Comparison of ENCODE assay signal across 23 cellular contexts in genomic region chr10:125611216-125611615, GRCh38.
"Had no signal": no experiment of that assay in that cellular context is flagged by ENCODE, and none has a peak within 500 bp of the region (broad histone marks: within the 10 kb centered on the region; RNA-seq: fewer than 3 reads in every experiment).

No MANE protein-coding gene starts in this region.

- ATAC-seq: effector memory CD8-positive, alpha-beta T cell; esophagus mucosa; foreskin keratinocyte; gastrocnemius medialis; gastroesophageal sphincter; heart left ventricle; heart right ventricle had no signal

- DNase-seq: colonic mucosa; cortex of kidney; dermis blood vessel endothelial cell; dorsolateral prefrontal cortex; effector CD4-positive, alpha-beta T cell; effector CD8-positive, alpha-beta T cell; effector memory CD4-positive, alpha-beta T cell; effector memory CD8-positive, alpha-beta T cell; endodermal cell; erythroblast; esophagus squamous epithelium; foreskin fibroblast; foreskin keratinocyte; foreskin melanocyte; gastrocnemius medialis; glutamatergic neuron; head of caudate nucleus; heart left ventricle; heart right ventricle had no signal

- H3K4me1 ChIP-seq: colonic mucosa, esophagus squamous epithelium, foreskin keratinocyte, gastrocnemius medialis, heart left ventricle, heart right ventricle had no signal

- H3K36me3 ChIP-seq: colonic mucosa, esophagus squamous epithelium, gastrocnemius medialis, gastroesophageal sphincter, heart left ventricle, heart right ventricle had no signal

- H3K27me3 ChIP-seq: colonic mucosa, dorsolateral prefrontal cortex, esophagus squamous epithelium, gastrocnemius medialis, gastroesophageal sphincter, heart left ventricle, heart right ventricle had no signal

- H3K27ac ChIP-seq: colonic mucosa, coronary artery, dorsolateral prefrontal cortex, epithelial cell of prostate, esophagus squamous epithelium, foreskin keratinocyte, gastrocnemius medialis, gastroesophageal sphincter, heart left ventricle, heart right ventricle had no signal

- H3K4me3 ChIP-seq: colonic mucosa, coronary artery, dorsolateral prefrontal cortex, esophagus squamous epithelium, gastrocnemius medialis, gastroesophageal sphincter, heart left ventricle, heart right ventricle had no signal

- H3K9me3 ChIP-seq: colonic mucosa, esophagus squamous epithelium, gastrocnemius medialis, gastroesophageal sphincter, heart left ventricle, heart right ventricle had no signal
